Comparison of ENCODE assay signal across 19 cellular contexts in genomic region chr6:44478591-44479254, GRCh38.
A peak's percentile ranks its signal among the peaks of the same experiment; 100 is the strongest.
DNase-seq lines count a peak whose midpoint lies in the region; ATAC-seq, FAIRE-seq and TF ChIP-seq lines count a peak whose summit lies in the region.
"Had no signal": no experiment of that assay in that cellular context is flagged by ENCODE, and none has a peak within 500 bp of the region (broad histone marks: within the 10 kb centered on the region; RNA-seq: fewer than 3 reads in every experiment).

No MANE protein-coding gene starts in this region.

- H3K9me3 ChIP-seq in K562 (replicated peaks; ENCODE audit: control insufficient read depth, insufficient read depth, low read depth, low read length) (no peaks in the 10 kb centered on the region), osteoblast (ENCODE audit: low read depth, low read length) (no peaks in the 10 kb centered on the region)

- H3K4me2 ChIP-seq in K562 (ENCODE audit: insufficient read depth, low read length) (no peak overlapping the region), osteoblast (ENCODE audit: insufficient read depth, low read length) (no peak overlapping the region)

- no peak for TF ChIP-seq CTCF in K562 (IDR thresholded peaks at IDR 0.05 in 2 of 3, conservative IDR thresholded peaks at IDR 0.05 in 1 of 3; ENCODE audit: insufficient read depth in 2 of 3, low read depth in 1 of 3, low read length in 3 of 3)
- TF ChIP-seq CTCF in osteoblast (IDR thresholded peaks at IDR 0.05; ENCODE audit: extremely low read depth, low read depth, low read length): no peak

- POLR2A ChIA-PET in K562 (lab: Yijun Ruan, JAX): no interaction called here

- intact Hi-C loops in K562 (cut with micrococcal nuclease): loop anchor here (5.0 to 10.0 kb wide), 5 partner anchors 86 to 1444 kb away; no protein-coding TSS in a partner anchor

- H3K79me2 ChIP-seq in K562 (ENCODE audit: control insufficient read depth, insufficient read depth, low read length) (no peaks in the 10 kb centered on the region), osteoblast (ENCODE audit: insufficient read depth, low read length) (no peaks in the 10 kb centered on the region)

- TF ChIP-seq POLR2A in K562 (conservative IDR thresholded peaks at IDR 0.05): no peak

- DNase-seq in NCI-H69 (lab: John Stamatoyannopoulos, UW): peak; percentile 18
- DNase-seq in K562 (ENCODE audit: extremely low read depth in 1 of 4, low spot score in 3 of 4): no peak
- DNase-seq in osteoblast (ENCODE audit: insufficient read length, low spot score, missing footprints): peak; percentile 85
- no peak for DNase-seq in NCI-H526 (lab: John Stamatoyannopoulos, UW)
- no peak for DNase-seq in HuH-7.5 (ENCODE audit: low spot score)
- DNase-seq: CD4-positive, CD25-positive, alpha-beta regulatory T cell; CD8-positive, alpha-beta memory T cell; COR-L47; DMS 273 treated with DMSO at 0.1 percent for 48 hours; DMS53; DND-41; EL; H9; IMR-90 had no signal

- BruUV-seq in K562 (replicated peaks; lab: Mats Ljungman, UMichigan): no TSS peak

- CTCF ChIA-PET in K562 (lab: Yijun Ruan, JAX; ENCODE audit: low intra/inter-chr PET ratio): no interaction called here

- H3K9me1 ChIP-seq in K562 (ENCODE audit: control insufficient read depth, insufficient read depth, low read length): no peaks in the 10 kb centered on the region

- H3K9ac ChIP-seq in K562 (ENCODE audit: insufficient read depth in 1 of 2, low read depth in 2 of 2, low read length in 2 of 2): no peak overlapping the region

- ATAC-seq in K562 (no peak), GM18909 (IDR thresholded peaks at IDR 0.05; ENCODE audit: poor library complexity, unreplicated experiment) (no peak)
- ATAC-seq: GM12878 had no signal

- H3K36me3 ChIP-seq in K562 (ENCODE audit: control insufficient read depth, insufficient read depth, low read length) (no peaks in the 10 kb centered on the region), osteoblast (ENCODE audit: insufficient read depth, low read length) (no peaks in the 10 kb centered on the region)

- peaks cover 20 to 30% of the 10 kb centered on the region in 2 experiments for H3K4me1 ChIP-seq in K562 (replicated peaks in 1 of 2; ENCODE audit: control insufficient read depth in 2 of 2, insufficient read depth in 2 of 2, low read length in 2 of 2)
- H3K4me1 ChIP-seq in osteoblast (ENCODE audit: insufficient read depth, low read length): no peaks in the 10 kb centered on the region

- in situ Hi-C loops in K562 (cut with MboI): loop anchor here (10.0 kb wide), 2 partner anchors 166 to 1436 kb away; no protein-coding TSS in a partner anchor

- WGBS in K562 (ENCODE audit: insufficient coverage, low coverage, missing lambda C conversion rate): 5% methylated on average over 11 of the region's 11 CpGs

- H3K27ac ChIP-seq in K562 (ENCODE audit: extremely low read depth, low read depth, low read length) (no peak overlapping the region), osteoblast (ENCODE audit: low read depth, low read length) (no peak overlapping the region)
- H3K27ac ChIP-seq: HL-60 had no signal

- TF ChIP-seq EP300 in K562 (IDR thresholded peaks at IDR 0.05; ENCODE audit: low read length): no peak

- TF ChIP-seq RAD21 in K562 (CRISPR knock-in tag; conservative IDR thresholded peaks at IDR 0.05 in 1 of 2, IDR thresholded peaks at IDR 0.05 in 1 of 2): no peak

- H3K27me3 ChIP-seq in K562 (ENCODE audit: control insufficient read depth in 2 of 2, insufficient read depth in 2 of 2, low read length in 2 of 2) (peaks cover 38 to 62% of the 10 kb centered on the region in 2 experiments; a peak in 4 of 5 replicates), osteoblast (ENCODE audit: insufficient read depth, low read length) (peaks cover 3% of the 10 kb centered on the region)

- H4K20me1 ChIP-seq in K562 (replicated peaks; ENCODE audit: control insufficient read depth, insufficient read depth, low read length) (no peaks in the 10 kb centered on the region), osteoblast (ENCODE audit: insufficient read depth, low read length) (no peaks in the 10 kb centered on the region)

- H2AFZ ChIP-seq in K562 (ENCODE audit: low read depth, low read length) (no peak overlapping the region), osteoblast (ENCODE audit: low read length) (no peak overlapping the region)

- peak; percentile 15 for FAIRE-seq in K562 (lab: Jason Lieb, UNC)
- FAIRE-seq: GM12878, GM19239, H1 had no signal

- no peak overlapping the region for H3K4me3 ChIP-seq in K562
- no peak overlapping the region for H3K4me3 ChIP-seq in osteoblast (ENCODE audit: insufficient read depth, low read length)
- H3K4me3 ChIP-seq: GM12878 had no signal

TF ChIP-seq in K562, 482 proteins besides CTCF, POLR2A, EP300 and RAD21:
- no peak for TF ChIP-seq FOSL1 (tag; conservative IDR thresholded peaks at IDR 0.05)
- TF ChIP-seq CBX8 (IDR thresholded peaks at IDR 0.05; ENCODE audit: borderline replicate concordance, extremely low read depth, low read depth, low read length, poor library complexity, severe bottlenecking): peak; percentile 63

Comparison
In these comparisons a context has a peak if more than half of its experiments do, and no peak if none do; other contexts are left out.
1. DNase-seq: peak in NCI-H69 (single experiment) and osteoblast (single experiment); none in K562 (0 of 4), NCI-H526 (0 of 2) and HuH-7.5 (single experiment).